Comparison of ENCODE assay signal across 1 cellular context in the genomic region with DNA sequence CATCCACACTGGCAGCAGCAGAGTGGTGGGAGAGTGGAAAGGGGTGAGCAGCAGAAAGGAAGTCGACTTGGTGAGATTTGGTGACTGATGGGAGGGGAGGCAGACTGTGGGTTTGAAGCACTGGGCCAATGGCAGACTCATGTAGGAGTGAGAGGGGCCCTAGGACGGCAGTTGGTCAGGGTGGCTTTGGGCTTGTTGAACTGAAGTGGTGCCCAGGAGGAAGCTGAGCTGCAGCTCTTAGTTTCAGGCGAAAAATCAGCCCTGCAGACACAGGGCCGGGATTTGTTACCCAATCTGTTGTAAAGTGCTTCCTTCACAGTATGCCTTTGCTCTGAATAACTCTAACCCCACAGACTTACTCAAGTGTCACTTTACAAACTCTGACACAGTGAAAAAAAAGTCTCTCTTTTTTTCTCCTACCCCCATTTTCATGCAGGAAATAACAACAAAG.
TF ChIP-seq lines count a peak whose summit lies in the region.

No MANE protein-coding gene starts in this region.

TF ChIP-seq in H1, 55 proteins besides CTCF, POLR2A, EP300 and RAD21:
- TF ChIP-seq HDAC2 (IDR thresholded peaks at IDR 0.05; ENCODE audit: borderline replicate concordance in 1 of 2, low read depth in 2 of 2, low read length in 2 of 2): no peak
- no peak for TF ChIP-seq SP4 (IDR thresholded peaks at IDR 0.05; ENCODE audit: low read length)
- no peak for TF ChIP-seq GTF2F1 (IDR thresholded peaks at IDR 0.05; ENCODE audit: borderline replicate concordance, low read depth, low read length)
- TF ChIP-seq PHF8 (conservative IDR thresholded peaks at IDR 0.05; ENCODE audit: low read depth, low read length): no peak
- TF ChIP-seq YY1 (IDR thresholded peaks at IDR 0.05; ENCODE audit: low read depth, low read length): no peak
- TF ChIP-seq SUZ12 (IDR thresholded peaks at IDR 0.05; ENCODE audit: low read length): no peak
- TF ChIP-seq TAF1 (IDR thresholded peaks at IDR 0.05; ENCODE audit: low read depth, low read length): no peak
- TF ChIP-seq SP2 (IDR thresholded peaks at IDR 0.05; ENCODE audit: low read length): no peak
- no peak for TF ChIP-seq KDM1A (IDR thresholded peaks at IDR 0.05; ENCODE audit: borderline replicate concordance, low read length)
- no peak for TF ChIP-seq MAFK (IDR thresholded peaks at IDR 0.05; ENCODE audit: low read depth, low read length)
- TF ChIP-seq, protein P1, sequence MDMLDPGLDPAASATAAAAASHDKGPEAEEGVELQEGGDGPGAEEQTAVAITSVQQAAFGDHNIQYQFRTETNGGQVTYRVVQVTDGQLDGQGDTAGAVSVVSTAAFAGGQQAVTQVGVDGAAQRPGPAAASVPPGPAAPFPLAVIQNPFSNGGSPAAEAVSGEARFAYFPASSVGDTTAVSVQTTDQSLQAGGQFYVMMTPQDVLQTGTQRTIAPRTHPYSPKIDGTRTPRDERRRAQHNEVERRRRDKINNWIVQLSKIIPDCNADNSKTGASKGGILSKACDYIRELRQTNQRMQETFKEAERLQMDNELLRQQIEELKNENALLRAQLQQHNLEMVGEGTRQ (IDR thresholded peaks at IDR 0.05; ENCODE audit: low read length): no peak
- TF ChIP-seq, protein P2, sequence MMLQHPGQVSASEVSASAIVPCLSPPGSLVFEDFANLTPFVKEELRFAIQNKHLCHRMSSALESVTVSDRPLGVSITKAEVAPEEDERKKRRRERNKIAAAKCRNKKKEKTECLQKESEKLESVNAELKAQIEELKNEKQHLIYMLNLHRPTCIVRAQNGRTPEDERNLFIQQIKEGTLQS (IDR thresholded peaks at IDR 0.05; ENCODE audit: insufficient read depth, low read depth, low read length): no peak
